1 cellular context compared by ENCODE assay signal in the genomic region with DNA sequence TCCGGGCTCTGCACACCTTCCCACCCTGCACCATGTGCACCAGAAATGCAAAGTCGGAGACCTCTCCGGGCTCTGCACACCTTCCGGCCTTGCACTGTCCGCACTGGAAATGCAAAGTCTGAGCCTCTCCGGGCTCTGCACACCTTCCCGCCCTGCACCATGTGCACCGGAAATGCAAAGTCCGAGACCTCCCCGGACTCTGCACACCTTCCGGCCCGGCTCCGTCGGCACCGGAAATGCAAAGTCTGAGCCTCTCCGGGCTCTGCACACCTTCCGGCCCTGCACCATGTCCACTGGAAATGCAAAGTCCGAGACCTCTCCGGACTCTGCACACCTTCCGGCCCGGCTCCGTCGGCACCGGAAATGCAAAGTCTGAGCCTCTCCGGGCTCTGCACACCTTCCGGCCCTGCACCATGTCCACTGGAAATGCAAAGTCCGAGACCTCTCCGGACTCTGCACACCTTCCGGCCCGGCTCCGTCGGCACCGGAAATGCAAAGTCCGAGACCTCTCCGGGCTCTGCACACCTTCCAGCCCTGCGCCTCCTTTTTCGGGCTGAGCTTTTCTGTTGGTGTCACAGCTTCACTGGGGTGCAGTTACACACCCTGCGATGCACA. TPM values are rescaled to one million over a fixed set of nuclear protein-coding genes. Genes with fewer than 3 reads are reported as not detected.
"Had no signal": no experiment of that assay in that cellular context is flagged by ENCODE, and none has a peak within 500 bp of the region (broad histone marks: within the 10 kb centered on the region; RNA-seq: fewer than 3 reads in every experiment).

No MANE protein-coding gene starts in this region.

RNA-seq across cellular contexts. Expression of a gene that starts 59.3 kb away (rescaled TPM):
- total RNA-seq: M059J had no signal
